ENCODE assay signal across 26 cellular contexts in genomic region chr1:225713281-225713680, GRCh38.
"Had no signal": no experiment of that assay in that cellular context is flagged by ENCODE, and none has a peak within 500 bp of the region (broad histone marks: within the 10 kb centered on the region; RNA-seq: fewer than 3 reads in every experiment).

No MANE protein-coding gene starts in this region.

- H3K4me3 Mint-ChIP-seq: activated CD4-positive, alpha-beta T cell treated with anti-CD3 and anti-CD28 coated beads, Interleukin-2, amount 10 ng/mL, durations not matched to agents 24 days and 14 days; activated CD8-positive, alpha-beta memory T cell treated with anti-CD3 and anti-CD28 coated beads, Interleukin-2, amount 10 ng/mL, durations not matched to agents 7 days and 5 days; activated naive CD8-positive, alpha-beta T cell treated with anti-CD3 and anti-CD28 coated beads, Interleukin-2, amount 50 U/mL, for 24 hours; activated T-cell treated with anti-CD3 and anti-CD28 coated beads, Interleukin-2, amount 50 U/mL, for 24 hours; activated T-helper 1 cell treated with anti-CD3 and anti-CD28 coated beads, Interleukin-12 subunit alpha, Interleukin-12 subunit beta, Interleukin-2, Interleukin-4 antibody, amounts not matched to agents 30 ng/mL and 10 ng/mL and 1 ng/mL, durations not matched to agents 14 hours and 24 hours and 36 hours; brain; central memory CD8-positive, alpha-beta T cell; T-helper 17 cell; WTC11 had no signal

- H3K9me3 Mint-ChIP-seq: activated CD4-positive, alpha-beta T cell treated with anti-CD3 and anti-CD28 coated beads, Interleukin-2, amount 10 ng/mL, durations not matched to agents 24 days and 14 days; activated naive CD4-positive, alpha-beta T cell treated with anti-CD3 and anti-CD28 coated beads, Interleukin-2, amount 50 U/mL, for 72 hours; activated naive CD8-positive, alpha-beta T cell treated with anti-CD3 and anti-CD28 coated beads, Interleukin-2, amount 50 U/mL, for 24 hours; activated T-cell treated with anti-CD3 and anti-CD28 coated beads, Interleukin-2, amount 50 U/mL, for 24 hours; activated T-helper 1 cell treated with anti-CD3 and anti-CD28 coated beads, Interleukin-12 subunit alpha, Interleukin-12 subunit beta, Interleukin-2, Interleukin-4 antibody, amounts not matched to agents 30 ng/mL and 10 ng/mL and 1 ng/mL, durations not matched to agents 14 hours and 24 hours and 36 hours; brain; central memory CD8-positive, alpha-beta T cell; WTC11 had no signal

- H3K27ac ChIP-seq: PC-9 had no signal

- H3K4me1 Mint-ChIP-seq: activated CD4-positive, alpha-beta T cell treated with anti-CD3 and anti-CD28 coated beads, Interleukin-2, amount 10 ng/mL, durations not matched to agents 24 days and 14 days; activated CD8-positive, alpha-beta memory T cell treated with anti-CD3 and anti-CD28 coated beads, Interleukin-2, amount 10 ng/mL, durations not matched to agents 7 days and 5 days; activated naive CD8-positive, alpha-beta T cell treated with anti-CD3 and anti-CD28 coated beads, Interleukin-2, amount 50 U/mL, for 24 hours; central memory CD8-positive, alpha-beta T cell; T-helper 17 cell had no signal

- H2AFZ ChIP-seq: PC-9 had no signal

- H3K36me3 Mint-ChIP-seq: activated CD8-positive, alpha-beta memory T cell treated with anti-CD3 and anti-CD28 coated beads, Interleukin-2, amount 10 ng/mL, durations not matched to agents 7 days and 5 days; activated naive CD4-positive, alpha-beta T cell treated with anti-CD3 and anti-CD28 coated beads, Interleukin-2, amount 50 U/mL, for 72 hours; brain; WTC11 had no signal

- H3K4me3 ChIP-seq: MG63, PC-9 had no signal

- H3K4me2 ChIP-seq: PC-9 had no signal

- H3K27me3 Mint-ChIP-seq: activated CD4-positive, alpha-beta T cell treated with anti-CD3 and anti-CD28 coated beads, Interleukin-2, amount 10 ng/mL, durations not matched to agents 24 days and 14 days; activated naive CD8-positive, alpha-beta T cell treated with anti-CD3 and anti-CD28 coated beads, Interleukin-2, amount 50 U/mL, for 24 hours; activated T-cell treated with anti-CD3 and anti-CD28 coated beads, Interleukin-2, amount 50 U/mL, for 24 hours; central memory CD8-positive, alpha-beta T cell had no signal

- H3K36me3 ChIP-seq: MG63 had no signal

- DNase-seq: activated CD4-positive, alpha-beta T cell treated with anti-CD3 and anti-CD28 coated beads, Interleukin-2, amount 10 ng/mL, durations not matched to agents 24 days and 14 days; activated CD4-positive, alpha-beta T cell treated with anti-CD3 and anti-CD28 coated beads, Interleukin-2, amount 50 U/mL, for 48 hours; activated CD4-positive, CD25-positive, alpha-beta regulatory T cell treated with anti-CD3 and anti-CD28 coated beads, Interleukin-2, amount 50 U/mL, for 72 hours; activated CD8-positive, alpha-beta memory T cell treated with anti-CD3 and anti-CD28 coated beads, Interleukin-2, amount 10 ng/mL, durations not matched to agents 7 days and 5 days; activated effector memory CD4-positive, alpha-beta T cell treated with Interleukin-2 at 50 U/mL for 16 hours; activated naive CD4-positive, alpha-beta T cell treated with Interleukin-2 at 50 U/mL for 16 hours; activated naive CD8-positive, alpha-beta T cell treated with anti-CD3 and anti-CD28 coated beads, Interleukin-2, amount 50 U/mL, for 24 hours; activated T-cell treated with anti-CD3 and anti-CD28 coated beads, Interleukin-2, amount 50 U/mL, for 24 hours; amygdala; MG63; MV-4-11; NCI-H1105; NCI-H1436 treated with DMSO at 0.1 percent for 48 hours; NCI-H187; NCI-H2081; NCI-H446; PC-9; SHP77 treated with DMSO at 0.1 percent for 48 hours; T-helper 17 cell; T-helper 9 cell had no signal

- FAIRE-seq: astrocyte had no signal

- ATAC-seq: activated CD8-positive, alpha-beta memory T cell treated with anti-CD3 and anti-CD28 coated beads, Interleukin-2, amount 10 ng/mL, durations not matched to agents 7 days and 5 days; activated naive CD4-positive, alpha-beta T cell treated with anti-CD3 and anti-CD28 coated beads, Interleukin-2, amount 50 U/mL, for 72 hours; activated naive CD8-positive, alpha-beta T cell treated with anti-CD3 and anti-CD28 coated beads, Interleukin-2, amount 50 U/mL, for 24 hours; T-helper 17 cell; WTC11 had no signal

- H3K27me3 ChIP-seq: MG63 had no signal

- H3K27ac Mint-ChIP-seq: activated CD4-positive, alpha-beta T cell treated with anti-CD3 and anti-CD28 coated beads, Interleukin-2, amount 10 ng/mL, durations not matched to agents 24 days and 14 days; activated CD8-positive, alpha-beta memory T cell treated with anti-CD3 and anti-CD28 coated beads, Interleukin-2, amount 10 ng/mL, durations not matched to agents 7 days and 5 days; activated naive CD4-positive, alpha-beta T cell treated with anti-CD3 and anti-CD28 coated beads, Interleukin-2, amount 50 U/mL, for 72 hours; activated naive CD8-positive, alpha-beta T cell treated with anti-CD3 and anti-CD28 coated beads, Interleukin-2, amount 50 U/mL, for 24 hours; activated T-cell treated with anti-CD3 and anti-CD28 coated beads, Interleukin-2, amount 50 U/mL, for 24 hours; activated T-helper 1 cell treated with anti-CD3 and anti-CD28 coated beads, Interleukin-12 subunit alpha, Interleukin-12 subunit beta, Interleukin-2, Interleukin-4 antibody, amounts not matched to agents 30 ng/mL and 10 ng/mL and 1 ng/mL, durations not matched to agents 14 hours and 24 hours and 36 hours; brain; T-helper 17 cell; WTC11 had no signal

- H3K9me3 ChIP-seq: MG63 had no signal
